In genomic region chr7:2120251-2120660, GRCh38 we compare ENCODE assay signal across 12 cellular contexts.
DNase-seq lines count a peak whose midpoint lies in the region; ATAC-seq lines count a peak whose summit lies in the region.
"Had no signal": no experiment of that assay in that cellular context is flagged by ENCODE, and none has a peak within 500 bp of the region (broad histone marks: within the 10 kb centered on the region; RNA-seq: fewer than 3 reads in every experiment).

No MANE protein-coding gene starts in this region.

- H3K36me3 ChIP-seq in MG63 = no peaks in the 10 kb centered on the region; the same call in 1 of the 2 replicates

- H3K27ac Mint-ChIP-seq in effector memory CD8-positive, alpha-beta T cell = peak overlapping the region; percentile 83 to 93
- H3K27ac Mint-ChIP-seq in stimulated activated naive CD8-positive, alpha-beta T cell treated with anti-CD3 and anti-CD28 coated beads, Interleukin-15, Interleukin-2, amounts not matched to agents 100 ng/mL and 50 ng/mL, for 24 hours = peak overlapping the region; percentile 29

- no peaks in the 10 kb centered on the region for H3K9me3 Mint-ChIP-seq in effector memory CD8-positive, alpha-beta T cell
- no peaks in the 10 kb centered on the region for H3K9me3 Mint-ChIP-seq in stimulated activated naive CD8-positive, alpha-beta T cell treated with anti-CD3 and anti-CD28 coated beads, Interleukin-15, Interleukin-2, amounts not matched to agents 100 ng/mL and 50 ng/mL, for 24 hours

- H3K4me3 ChIP-seq in MG63 = no peak overlapping the region

- ATAC-seq in left cardiac atrium = peak; percentile 21 to 29
- ATAC-seq in effector memory CD8-positive, alpha-beta T cell (replicated peaks) = peak; percentile 97
- ATAC-seq in GM18873 (IDR thresholded peaks at IDR 0.05; ENCODE audit: low FRiP score, unreplicated experiment) = no peak

- H3K4me3 Mint-ChIP-seq in effector memory CD8-positive, alpha-beta T cell = peak overlapping the region; percentile 83
- peak overlapping the region; percentile 23 for H3K4me3 Mint-ChIP-seq in stimulated activated naive CD8-positive, alpha-beta T cell treated with anti-CD3 and anti-CD28 coated beads, Interleukin-15, Interleukin-2, amounts not matched to agents 100 ng/mL and 50 ng/mL, for 24 hours

- intact Hi-C loops in left cardiac atrium (cut with DNase I) = no loop called here
- intact Hi-C loops in cardiac septum (cut with DNase I) = no loop called here

- peaks cover 32 to 35% of the 10 kb centered on the region in 2 donors for H3K4me1 Mint-ChIP-seq in effector memory CD8-positive, alpha-beta T cell (ENCODE audit: low read depth in 2 of 2)
- peaks cover 29% of the 10 kb centered on the region for H3K4me1 Mint-ChIP-seq in stimulated activated naive CD8-positive, alpha-beta T cell treated with anti-CD3 and anti-CD28 coated beads, Interleukin-15, Interleukin-2, amounts not matched to agents 100 ng/mL and 50 ng/mL, for 24 hours (ENCODE audit: low read depth)

- H3K36me3 Mint-ChIP-seq in effector memory CD8-positive, alpha-beta T cell (ENCODE audit: insufficient read depth) = no peaks in the 10 kb centered on the region
- peaks cover 16% of the 10 kb centered on the region for H3K36me3 Mint-ChIP-seq in stimulated activated naive CD8-positive, alpha-beta T cell treated with anti-CD3 and anti-CD28 coated beads, Interleukin-15, Interleukin-2, amounts not matched to agents 100 ng/mL and 50 ng/mL, for 24 hours (ENCODE audit: low read depth)

- no peaks in the 10 kb centered on the region for H3K27me3 ChIP-seq in MG63

- H3K27me3 Mint-ChIP-seq in effector memory CD8-positive, alpha-beta T cell = no peaks in the 10 kb centered on the region
- no peaks in the 10 kb centered on the region for H3K27me3 Mint-ChIP-seq in stimulated activated naive CD8-positive, alpha-beta T cell treated with anti-CD3 and anti-CD28 coated beads, Interleukin-15, Interleukin-2, amounts not matched to agents 100 ng/mL and 50 ng/mL, for 24 hours

- peak; percentile 50 for DNase-seq in left cardiac atrium
- DNase-seq in cardiac septum (ENCODE audit: low spot score) = no peak
- DNase-seq in activated CD8-positive, alpha-beta memory T cell treated with anti-CD3 and anti-CD28 coated beads, Interleukin-2, amount 50 U/mL, for 1 hour (ENCODE audit: extremely low read depth) = peak; percentile 20
- peak; percentile 64 to 73 (median 68) for DNase-seq in effector memory CD8-positive, alpha-beta T cell
- DNase-seq in MG63 = no peak
- no peak for DNase-seq in RKO (ENCODE audit: low spot score)
- DNase-seq: ACHN, GDM1, NCI-H1092, posterior cingulate gyrus had no signal

- H3K9me3 ChIP-seq in MG63 = no peaks in the 10 kb centered on the region

Comparison
In these comparisons a context has a peak if more than half of its experiments do, and no peak if none do; other contexts are left out.
1. DNase-seq: peak in left cardiac atrium (single experiment), activated CD8-positive, alpha-beta memory T cell treated with anti-CD3 and anti-CD28 coated beads, Interleukin-2, amount 50 U/mL, for 1 hour (single experiment) and effector memory CD8-positive, alpha-beta T cell (3 of 3); none in cardiac septum (single experiment), MG63 (single experiment) and RKO (single experiment).